ENCODE assay signal across 24 cellular contexts in genomic region chr20:34412453-34412852, GRCh38. TPM values are rescaled to one million over a fixed set of nuclear protein-coding genes. Genes with fewer than 3 reads are reported as not detected.
DNase-seq lines count a peak whose midpoint lies in the region; TF ChIP-seq lines count a peak whose summit lies in the region.
"Had no signal": no experiment of that assay in that cellular context is flagged by ENCODE, and none has a peak within 500 bp of the region (broad histone marks: within the 10 kb centered on the region; RNA-seq: fewer than 3 reads in every experiment).

No MANE protein-coding gene starts in this region.

- no peaks in the 10 kb centered on the region for H3K9me3 Mint-ChIP-seq in HFFc6
- no peaks in the 10 kb centered on the region for H3K9me3 Mint-ChIP-seq in nephron progenitor cell
- H3K9me3 Mint-ChIP-seq: T-cell had no signal

- H3K9me3 ChIP-seq in PC-9 (ENCODE audit: insufficient read depth, low read depth) = no peaks in the 10 kb centered on the region
- H3K9me3 ChIP-seq: SJSA1 had no signal

- no peaks in the 10 kb centered on the region for H3K9me2 ChIP-seq in PC-9 (ENCODE audit: insufficient read depth)

- POLR2A ChIA-PET in PC-9 (lab: Charles Lee; ENCODE audit: unreplicated experiment) = interaction anchor here (0.6 kb wide), 1 partner anchor 44 kb away, joined by 13 read pairs; no protein-coding TSS in a partner anchor

- no peak for TF ChIP-seq CTCF in HFFc6 (IDR thresholded peaks at IDR 0.05)
- TF ChIP-seq CTCF in PC-9 (conservative IDR thresholded peaks at IDR 0.05) = no peak
- TF ChIP-seq CTCF in nephron progenitor cell (IDR thresholded peaks at IDR 0.05) = no peak

- DNase-seq in ELR (ENCODE audit: low read depth) = peak; percentile 20
- no peak for DNase-seq in HFFc6
- no peak for DNase-seq in PC-9
- DNase-seq in epithelial cell of prostate (ENCODE audit: low read depth, low spot score) = no peak
- DNase-seq in DMS 273 treated with DMSO at 0.1 percent for 48 hours (lab: John Stamatoyannopoulos, UW) = no peak
- DNase-seq in nephron progenitor cell = no peak
- DNase-seq in H7 = no peak
- DNase-seq: C1 segment of cervical spinal cord; CD4-positive, alpha-beta memory T cell; COR-L47; GF-D8; NCI-H1092; NCI-H1417 treated with DMSO at 0.1 percent for 48 hours; NCI-H187; NCI-H2081 treated with DMSO at 0.1 percent for 48 hours; NCI-H2171 treated with DMSO at 0.1 percent for 48 hours; NCI-H345; NCI-H510A treated with DMSO at 0.1 percent for 48 hours; NCI-H748 treated with DMSO at 0.1 percent for 48 hours; Right ventricle myocardium superior; T-cell had no signal

- H3K79me2 ChIP-seq in PC-9 (ENCODE audit: low read depth) = peaks cover 76% of the 10 kb centered on the region

- peak overlapping the region; percentile 62; the same call in 1 of the 2 replicates for H3K27ac ChIP-seq in PC-9
- peak overlapping the region; percentile 0 for H3K27ac ChIP-seq in epithelial cell of prostate
- H3K27ac ChIP-seq: HL-60, SJSA1 had no signal

- peaks cover 29% of the 10 kb centered on the region for H4K20me1 ChIP-seq in PC-9 (ENCODE audit: insufficient read depth)

- BruUV-seq in PC-9 (replicated peaks; lab: Mats Ljungman, UMichigan) = no TSS peak

- H3K27me3 ChIP-seq in PC-9 (ENCODE audit: insufficient read depth, low read depth) (no peaks in the 10 kb centered on the region), H7 (ENCODE audit: control insufficient read depth, insufficient read depth, low read length) (no peaks in the 10 kb centered on the region)
- H3K27me3 ChIP-seq: SJSA1 had no signal

- H3K36me3 Mint-ChIP-seq in HFFc6 (ENCODE audit: low read depth) (peaks cover 31% of the 10 kb centered on the region), nephron progenitor cell (ENCODE audit: low read depth) (peaks cover 64% of the 10 kb centered on the region)

- no peak overlapping the region for H3K4me3 ChIP-seq in PC-9
- H3K4me3 ChIP-seq in H7 (ENCODE audit: insufficient read depth, low read depth, low read length) = no peak overlapping the region
- H3K4me3 ChIP-seq: K562, SJSA1 had no signal

- H3K27ac Mint-ChIP-seq in HFFc6 (peak overlapping the region; percentile 69), nephron progenitor cell (no peak overlapping the region)
- H3K27ac Mint-ChIP-seq: T-cell had no signal

- CTCF ChIA-PET in PC-9 (lab: Charles Lee) = interaction anchor here (0.5 to 0.6 kb wide), 2 partner anchors 30 to 83 kb away, joined by 4 read pairs; no protein-coding TSS in a partner anchor

- peaks cover 24% of the 10 kb centered on the region; the same call in 1 of the 2 replicates for H3K4me1 ChIP-seq in PC-9 (replicated peaks; ENCODE audit: insufficient read depth)

- H3K4me2 ChIP-seq in PC-9 = no peak overlapping the region

- intact Hi-C loops in PC-9 (cut with micrococcal nuclease; ENCODE audit: unreplicated experiment) = loop anchor here (5.0 kb wide), 1 partner anchor 35 kb away; no protein-coding TSS in a partner anchor

- H2AFZ ChIP-seq in PC-9 = no peak overlapping the region

- no peaks in the 10 kb centered on the region for H3K27me3 Mint-ChIP-seq in HFFc6 (ENCODE audit: insufficient read depth)
- peaks cover 2% of the 10 kb centered on the region for H3K27me3 Mint-ChIP-seq in nephron progenitor cell (ENCODE audit: low read depth, poor library complexity)
- H3K27me3 Mint-ChIP-seq: CD4-positive, alpha-beta memory T cell; T-cell had no signal

- peaks cover 85% of the 10 kb centered on the region for H3F3A ChIP-seq in PC-9 (ENCODE audit: insufficient read depth, low read depth)

- H3K36me3 ChIP-seq in PC-9 (ENCODE audit: low read depth) = peaks cover 59% of the 10 kb centered on the region
- peaks cover 12% of the 10 kb centered on the region for H3K36me3 ChIP-seq in H7 (replicated peaks; ENCODE audit: control insufficient read depth, insufficient read depth, low read length)

- H3K4me3 Mint-ChIP-seq in HFFc6 = peak overlapping the region; percentile 36
- H3K4me3 Mint-ChIP-seq in nephron progenitor cell = no peak overlapping the region
- H3K4me3 Mint-ChIP-seq: CD4-positive, alpha-beta memory T cell; T-cell had no signal

- H3K4me1 Mint-ChIP-seq in HFFc6 (ENCODE audit: low read depth) (peaks cover 47% of the 10 kb centered on the region), nephron progenitor cell (no peaks in the 10 kb centered on the region)

RNA-seq across cellular contexts. Expression of gene ITCH, which starts 49.4 kb away (rescaled TPM):
- 10 to 100 TPM; 55.0 to 63.3 (median 59.1) TPM for total RNA-seq in HFFc6 (2021; fragmentation: NEBNext Ultra II Directional; extraction: Animal tissue kit (Norgen Biotek cat#: 25700))
- 91.6 and 144 TPM in 2 replicates for total RNA-seq in PC-9 (2021)
- total RNA-seq in H7 (2014; rRNA removed; shearing (Covaris generic)) = 27.5 and 43.5 TPM in 2 replicates
